2 cellular contexts compared by ENCODE assay signal in genomic region chr15:82414536-82415191, GRCh38.
TF ChIP-seq lines count a peak whose summit lies in the region.

No MANE protein-coding gene starts in this region.

TF ChIP-seq in A549, 52 proteins besides CTCF, POLR2A, EP300 and RAD21:
- TF ChIP-seq RARB (CRISPR knock-in tag; IDR thresholded peaks at IDR 0.05) (no peak), CEBPB (IDR thresholded peaks at IDR 0.05) (0 out of 4 replicates have a peak, but pooled peaks of 1 of the 2 experiments have one; percentile 16)

TF ChIP-seq in IMR-90, 13 proteins besides CTCF, POLR2A, EP300 and RAD21:
- no peak for TF ChIP-seq BHLHE40 (IDR thresholded peaks at IDR 0.05; ENCODE audit: low read depth, low read length)
- no peak for TF ChIP-seq CEBPB (IDR thresholded peaks at IDR 0.05; ENCODE audit: low read depth, low read length)
- no peak for TF ChIP-seq FOS (IDR thresholded peaks at IDR 0.05; ENCODE audit: low read depth, low read length)
